ENCODE assay signal across 24 cellular contexts in the genomic region with DNA sequence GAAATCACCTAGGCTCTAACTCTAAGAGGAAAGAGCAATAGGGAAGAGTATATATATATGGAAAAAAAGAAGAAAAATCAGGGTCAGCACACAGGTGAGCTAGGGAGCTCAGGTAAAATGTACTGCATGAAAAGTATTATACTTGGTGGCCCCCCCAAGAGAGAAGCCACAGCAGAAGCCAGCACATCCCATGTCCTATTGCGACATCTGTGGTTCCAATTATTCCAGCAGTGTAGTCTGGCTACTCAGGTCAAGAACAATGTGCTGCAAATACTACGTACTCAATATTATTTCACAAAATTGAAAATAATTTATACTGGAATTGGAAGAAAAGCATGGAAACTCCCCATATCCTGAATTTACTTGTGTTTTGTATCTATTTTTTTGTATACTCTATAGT.
A peak's percentile ranks its signal among the peaks of the same experiment; 100 is the strongest.
DNase-seq lines count a peak whose midpoint lies in the region; ATAC-seq, FAIRE-seq and TF ChIP-seq lines count a peak whose summit lies in the region.
"Had no signal": no experiment of that assay in that cellular context is flagged by ENCODE, and none has a peak within 500 bp of the region (broad histone marks: within the 10 kb centered on the region; RNA-seq: fewer than 3 reads in every experiment).

No MANE protein-coding gene starts in this region.

- no peaks in the 10 kb centered on the region for H4K20me1 ChIP-seq in IMR-90 (ENCODE audit: insufficient read depth, low read length)
- H4K20me1 ChIP-seq in K562 (replicated peaks; ENCODE audit: control insufficient read depth, insufficient read depth, low read length): no peaks in the 10 kb centered on the region
- H4K20me1 ChIP-seq: BLaER1 had no signal

- H3K56ac ChIP-seq in IMR-90 (ENCODE audit: extremely low read depth, insufficient read depth, low read length): no peak overlapping the region

- DNase-seq in activated CD4-positive, alpha-beta T cell treated with anti-CD3 and anti-CD28 coated beads for 36 hours: no peak
- DNase-seq in activated CD4-positive, alpha-beta T cell treated with anti-CD3 and anti-CD28 coated beads, Interleukin-2, amount 10 ng/mL, durations not matched to agents 7 days and 5 days: no peak
- DNase-seq in IMR-90: no peak
- no peak for DNase-seq in K562 (ENCODE audit: extremely low read depth in 1 of 4, low spot score in 3 of 4)
- DNase-seq in left lobe of liver (ENCODE audit: low spot score): no peak
- no peak for DNase-seq in GM10266 (ENCODE audit: extremely low spot score)
- DNase-seq in cardiac septum (ENCODE audit: low spot score): no peak
- no peak for DNase-seq in COR-L47 (lab: John Stamatoyannopoulos, UW)
- DNase-seq: CD4-positive, CD25-positive, alpha-beta regulatory T cell; DMS53; MM.1S; NCI-H1105 treated with DMSO at 0.1 percent for 48 hours; NCI-H146; NCI-H1930; NCI-H2107; NCI-H524; NCI-H748 treated with DMSO at 0.1 percent for 48 hours; NK-92 treated with Interleukin-12 subunit alpha and Interleukin-12 subunit beta, amount 100 ng/mL, for 24 hours; PC-3; SK-N-SH; SW 1271 had no signal

- TF ChIP-seq POLR2A in IMR-90 (IDR thresholded peaks at IDR 0.05; ENCODE audit: low read depth, low read length) (no peak), K562 (conservative IDR thresholded peaks at IDR 0.05) (no peak)

- H2BK20ac ChIP-seq in IMR-90 (ENCODE audit: low read depth, low read length): no peak overlapping the region

- H3K36me3 ChIP-seq in IMR-90 (ENCODE audit: control insufficient read depth, insufficient read depth, low read length) (no peaks in the 10 kb centered on the region), K562 (ENCODE audit: control insufficient read depth, insufficient read depth, low read length) (peaks cover 34% of the 10 kb centered on the region; the same call in 2 of the 3 replicates)

- H3K23ac ChIP-seq in IMR-90 (ENCODE audit: low read depth, low read length): no peak overlapping the region

- no peak overlapping the region for H3K4me3 ChIP-seq in IMR-90 (ENCODE audit: insufficient read depth, low read depth, low read length)
- H3K4me3 ChIP-seq in K562: no peak overlapping the region
- H3K4me3 ChIP-seq: BLaER1 had no signal

- H4K91ac ChIP-seq in IMR-90 (ENCODE audit: insufficient read depth, low read depth, low read length): no peak overlapping the region

- no peaks in the 10 kb centered on the region for H3K9me3 ChIP-seq in IMR-90 (ENCODE audit: control insufficient read depth, insufficient read depth, low read length)
- no peaks in the 10 kb centered on the region for H3K9me3 ChIP-seq in K562 (replicated peaks; ENCODE audit: control insufficient read depth, insufficient read depth, low read depth, low read length)
- H3K9me3 ChIP-seq: BLaER1, SK-N-SH had no signal

- H3K27ac Mint-ChIP-seq in activated CD4-positive, alpha-beta T cell treated with anti-CD3 and anti-CD28 coated beads for 36 hours: peak overlapping the region; percentile 47
- H3K27ac Mint-ChIP-seq in activated CD4-positive, alpha-beta T cell treated with anti-CD3 and anti-CD28 coated beads, Interleukin-2, amount 10 ng/mL, durations not matched to agents 7 days and 5 days: no peak overlapping the region
- H3K27ac Mint-ChIP-seq: CD4-positive, CD25-positive, alpha-beta regulatory T cell had no signal

- no peak for TF ChIP-seq EP300 in K562 (IDR thresholded peaks at IDR 0.05; ENCODE audit: low read length)

- H2AK5ac ChIP-seq in IMR-90 (ENCODE audit: low read depth, low read length): no peak overlapping the region

- no peak overlapping the region for H2BK15ac ChIP-seq in IMR-90 (ENCODE audit: low read depth, low read length)

- no peaks in the 10 kb centered on the region for H3K79me2 ChIP-seq in K562 (ENCODE audit: control insufficient read depth, insufficient read depth, low read length)

- H3K79me1 ChIP-seq in IMR-90 (ENCODE audit: low read depth in 1 of 2, low read length in 2 of 2): no peaks in the 10 kb centered on the region

- H3K9me1 ChIP-seq in IMR-90 (ENCODE audit: insufficient read depth, low read length): no peaks in the 10 kb centered on the region
- H3K9me1 ChIP-seq in K562 (ENCODE audit: control insufficient read depth, insufficient read depth, low read length): no peaks in the 10 kb centered on the region

- H3K27ac ChIP-seq in IMR-90 (ENCODE audit: insufficient read depth, low read length) (no peak overlapping the region), K562 (ENCODE audit: extremely low read depth, low read depth, low read length) (no peak overlapping the region)
- H3K27ac ChIP-seq: BLaER1, KMS-11 had no signal

- H2AFZ ChIP-seq in IMR-90 (replicated peaks; ENCODE audit: low read length, poor library complexity) (no peak overlapping the region), K562 (ENCODE audit: low read depth, low read length) (no peak overlapping the region)

- no peaks in the 10 kb centered on the region for H3K27me3 ChIP-seq in IMR-90 (ENCODE audit: control insufficient read depth, insufficient read depth, low read length)
- H3K27me3 ChIP-seq in K562 (ENCODE audit: control insufficient read depth in 2 of 2, insufficient read depth in 2 of 2, low read length in 2 of 2): no peaks in the 10 kb centered on the region
- H3K27me3 ChIP-seq: BLaER1 had no signal

- H4K5ac ChIP-seq in IMR-90 (ENCODE audit: low read depth, low read length): no peak overlapping the region

- TF ChIP-seq RAD21 in IMR-90 (IDR thresholded peaks at IDR 0.05; ENCODE audit: low read length): no peak
- no peak for TF ChIP-seq RAD21 in K562 (CRISPR knock-in tag; conservative IDR thresholded peaks at IDR 0.05 in 1 of 2, IDR thresholded peaks at IDR 0.05 in 1 of 2)

- intact Hi-C loops in activated CD4-positive, alpha-beta T cell treated with anti-CD3 and anti-CD28 coated beads for 36 hours (cut with DNase I, micrococcal nuclease): loop anchor here in 1 of 2 experiments (5.0 to 10.0 kb wide), 3 partner anchors 248 to 1449 kb away; partner anchors contain the start of gene EEA1
- intact Hi-C loops in IMR-90 (cut with micrococcal nuclease) (no loop called here), K562 (cut with micrococcal nuclease) (no loop called here), cardiac septum (cut with DNase I) (no loop called here)

- no peak overlapping the region for H2BK5ac ChIP-seq in IMR-90 (ENCODE audit: low read depth, low read length, poor library complexity, severe bottlenecking)

- CTCF ChIA-PET in activated CD4-positive, alpha-beta T cell treated with anti-CD3 and anti-CD28 coated beads for 36 hours (lab: Charles Lee): no interaction called here
- CTCF ChIA-PET in activated CD4-positive, alpha-beta T cell treated with anti-CD3 and anti-CD28 coated beads, Interleukin-2, amount 10 ng/mL, durations not matched to agents 7 days and 5 days (lab: Charles Lee): interaction anchor here (1.2 kb wide), 1 partner anchor 11 kb away, joined by 3 read pairs; no protein-coding TSS in a partner anchor
- CTCF ChIA-PET in IMR-90 (lab: Yijun Ruan, JAX) (no interaction called here), K562 (lab: Yijun Ruan, JAX; ENCODE audit: low intra/inter-chr PET ratio) (no interaction called here)

- no peak overlapping the region for H3K4ac ChIP-seq in IMR-90 (ENCODE audit: low read depth, low read length)

- H3K4me1 Mint-ChIP-seq in activated CD4-positive, alpha-beta T cell treated with anti-CD3 and anti-CD28 coated beads for 36 hours: peaks cover 26% of the 10 kb centered on the region
- H3K4me1 Mint-ChIP-seq in activated CD4-positive, alpha-beta T cell treated with anti-CD3 and anti-CD28 coated beads, Interleukin-2, amount 10 ng/mL, durations not matched to agents 7 days and 5 days: peaks cover 13% of the 10 kb centered on the region

- POLR2A ChIA-PET in activated CD4-positive, alpha-beta T cell treated with anti-CD3 and anti-CD28 coated beads for 36 hours (lab: Charles Lee): no interaction called here
- POLR2A ChIA-PET in activated CD4-positive, alpha-beta T cell treated with anti-CD3 and anti-CD28 coated beads, Interleukin-2, amount 10 ng/mL, durations not matched to agents 7 days and 5 days (lab: Charles Lee): no interaction called here
- POLR2A ChIA-PET in IMR-90 (lab: Charles Lee; ENCODE audit: unreplicated experiment) (no interaction called here), K562 (lab: Yijun Ruan, JAX) (no interaction called here)

- H3K9ac ChIP-seq in IMR-90 (ENCODE audit: low read depth, low read length): no peak overlapping the region
- no peak overlapping the region for H3K9ac ChIP-seq in K562 (ENCODE audit: insufficient read depth in 1 of 2, low read depth in 2 of 2, low read length in 2 of 2)
- H3K9ac ChIP-seq: BLaER1, KMS-11, SK-N-SH had no signal

- H3K4me3 Mint-ChIP-seq in activated CD4-positive, alpha-beta T cell treated with anti-CD3 and anti-CD28 coated beads for 36 hours: no peak overlapping the region
- H3K4me3 Mint-ChIP-seq in activated CD4-positive, alpha-beta T cell treated with anti-CD3 and anti-CD28 coated beads, Interleukin-2, amount 10 ng/mL, durations not matched to agents 7 days and 5 days: no peak overlapping the region
- H3K4me3 Mint-ChIP-seq: CD4-positive, CD25-positive, alpha-beta regulatory T cell had no signal

- H4K8ac ChIP-seq in IMR-90 (ENCODE audit: low read depth in 2 of 2, low read length in 2 of 2): no peak overlapping the region

- dilution Hi-C loops in IMR-90 (cut with HindIII; ENCODE audit: low sequenced_read_pairs, unreplicated experiment): no loop called here

- no peak overlapping the region for H2AK9ac ChIP-seq in IMR-90 (replicated peaks; ENCODE audit: low read depth, low read length, poor library complexity)

- in situ Hi-C loops in IMR-90 (cut with MboI; ENCODE audit: low sequenced_read_pairs) (no loop called here), K562 (cut with MboI) (no loop called here)

- H3K36me3 Mint-ChIP-seq in activated CD4-positive, alpha-beta T cell treated with anti-CD3 and anti-CD28 coated beads for 36 hours (ENCODE audit: low read depth): peaks cover 40% of the 10 kb centered on the region
- H3K36me3 Mint-ChIP-seq in activated CD4-positive, alpha-beta T cell treated with anti-CD3 and anti-CD28 coated beads, Interleukin-2, amount 10 ng/mL, durations not matched to agents 7 days and 5 days (ENCODE audit: low read depth): peaks cover 38% of the 10 kb centered on the region

- H3K4me2 ChIP-seq in IMR-90 (ENCODE audit: low read depth, low read length) (no peak overlapping the region), K562 (ENCODE audit: insufficient read depth, low read length) (no peak overlapping the region)
- H3K4me2 ChIP-seq: BLaER1, KMS-11, SK-N-SH had no signal

- no peak for ATAC-seq in activated CD4-positive, alpha-beta T cell treated with anti-CD3 and anti-CD28 coated beads for 36 hours
- ATAC-seq in IMR-90 (ENCODE audit: low read depth): no peak
- ATAC-seq in K562: no peak
- ATAC-seq in left lobe of liver: peak; percentile 72
- ATAC-seq: PC-3 had no signal

- no peak overlapping the region for H3K14ac ChIP-seq in IMR-90 (replicated peaks; ENCODE audit: low read depth, low read length)

- peak; percentile 32 for FAIRE-seq in K562 (lab: Jason Lieb, UNC)
- FAIRE-seq: H54 had no signal

- H3K9me3 Mint-ChIP-seq in activated CD4-positive, alpha-beta T cell treated with anti-CD3 and anti-CD28 coated beads for 36 hours (ENCODE audit: low read depth): no peaks in the 10 kb centered on the region
- peaks cover 2% of the 10 kb centered on the region for H3K9me3 Mint-ChIP-seq in activated CD4-positive, alpha-beta T cell treated with anti-CD3 and anti-CD28 coated beads, Interleukin-2, amount 10 ng/mL, durations not matched to agents 7 days and 5 days
- H3K9me3 Mint-ChIP-seq: CD4-positive, CD25-positive, alpha-beta regulatory T cell had no signal

- H2BK120ac ChIP-seq in IMR-90 (ENCODE audit: low read depth, low read length): no peak overlapping the region

- no CpG with 5 or more reads among the region's 2 CpGs for WGBS in IMR-90 (ENCODE audit: extremely low coverage in 2 of 2, insufficient read length in 1 of 2), 2 experiments
- WGBS in K562 (ENCODE audit: insufficient coverage, low coverage, missing lambda C conversion rate): 100% methylated on average over 2 of the region's 2 CpGs

- BruUV-seq in IMR-90 (replicated peaks; lab: Mats Ljungman, UMichigan) (no TSS peak), K562 (replicated peaks; lab: Mats Ljungman, UMichigan) (no TSS peak)

- TF ChIP-seq CTCF in IMR-90 (conservative IDR thresholded peaks at IDR 0.05; ENCODE audit: low read depth, low read length): no peak
- TF ChIP-seq CTCF in K562 (IDR thresholded peaks at IDR 0.05 in 2 of 3, conservative IDR thresholded peaks at IDR 0.05 in 1 of 3; ENCODE audit: insufficient read depth in 2 of 3, low read depth in 1 of 3, low read length in 3 of 3): no peak
- TF ChIP-seq CTCF in GM10266 (IDR thresholded peaks at IDR 0.05; ENCODE audit: control insufficient read depth, insufficient read depth, low read depth, missing control alignments): no peak

- no peaks in the 10 kb centered on the region for H3K27me3 Mint-ChIP-seq in activated CD4-positive, alpha-beta T cell treated with anti-CD3 and anti-CD28 coated beads for 36 hours
- no peaks in the 10 kb centered on the region for H3K27me3 Mint-ChIP-seq in activated CD4-positive, alpha-beta T cell treated with anti-CD3 and anti-CD28 coated beads, Interleukin-2, amount 10 ng/mL, durations not matched to agents 7 days and 5 days
- H3K27me3 Mint-ChIP-seq: CD4-positive, CD25-positive, alpha-beta regulatory T cell had no signal

- no peaks in the 10 kb centered on the region for H3K4me1 ChIP-seq in IMR-90 (ENCODE audit: control insufficient read depth, insufficient read depth, low read length)
- no peaks in the 10 kb centered on the region for H3K4me1 ChIP-seq in K562 (replicated peaks in 1 of 2; ENCODE audit: control insufficient read depth in 2 of 2, insufficient read depth in 2 of 2, low read length in 2 of 2)
- H3K4me1 ChIP-seq: BLaER1 had no signal

- H3K18ac ChIP-seq in IMR-90 (ENCODE audit: low read depth, low read length): no peak overlapping the region
